In genomic region chr11:2122907-2123627, GRCh38 we compare ENCODE assay signal across 17 cellular contexts. TPM values are rescaled to one million over a fixed set of nuclear protein-coding genes. Genes with fewer than 3 reads are reported as not detected.
A peak's percentile ranks its signal among the peaks of the same experiment; 100 is the strongest.
DNase-seq lines count a peak whose midpoint lies in the region; ATAC-seq and TF ChIP-seq lines count a peak whose summit lies in the region.
"Had no signal": no experiment of that assay in that cellular context is flagged by ENCODE, and none has a peak within 500 bp of the region (broad histone marks: within the 10 kb centered on the region; RNA-seq: fewer than 3 reads in every experiment).

No MANE protein-coding gene starts in this region.

- peaks cover 0 to 5% (median 0%) of the 10 kb centered on the region in 4 donors for H3K4me1 ChIP-seq in right lobe of liver
- no peaks in the 10 kb centered on the region for H3K4me1 ChIP-seq in aorta (ENCODE audit: control insufficient read depth in 1 of 2, insufficient read depth in 2 of 2, low read length in 2 of 2)
- H3K4me1 ChIP-seq: adrenal gland, Peyer's patch had no signal

- H3K27ac ChIP-seq in right lobe of liver (no peak overlapping the region), aorta (ENCODE audit: low read depth in 1 of 2, low read length in 2 of 2) (no peak overlapping the region)
- H3K27ac ChIP-seq: adrenal gland, Peyer's patch, VCaP had no signal

- H3K36me3 ChIP-seq in right lobe of liver (no peaks in the 10 kb centered on the region), aorta (ENCODE audit: control insufficient read depth in 1 of 2, insufficient read depth in 2 of 2, low read length in 1 of 2) (no peaks in the 10 kb centered on the region)
- H3K36me3 ChIP-seq: adrenal gland, Peyer's patch had no signal

- ATAC-seq in Right ventricle myocardium superior (ENCODE audit: poor library complexity), result no peak
- ATAC-seq in Right ventricle myocardium inferior, result no peak
- ATAC-seq in right lobe of liver, result peak; percentile 55 to 79 (median 66)
- ATAC-seq in aorta (ENCODE audit: low FRiP score), result no peak
- no peak for ATAC-seq in GM18517 (IDR thresholded peaks at IDR 0.05; ENCODE audit: unreplicated experiment)
- no peak for ATAC-seq in GM18861 (IDR thresholded peaks at IDR 0.05; ENCODE audit: unreplicated experiment)
- ATAC-seq: activated CD8-positive, alpha-beta T cell treated with anti-CD3 and anti-CD28 coated beads, Interleukin-2, amount 10 ng/mL, durations not matched to agents 7 days and 5 days; T-cell had no signal

- H3K9me3 ChIP-seq in right lobe of liver, result no peaks in the 10 kb centered on the region
- no peaks in the 10 kb centered on the region for H3K9me3 ChIP-seq in aorta (ENCODE audit: control insufficient read depth, low read length)
- H3K9me3 ChIP-seq: adrenal gland, Peyer's patch had no signal

- DNase-seq in Right ventricle myocardium superior (peak; percentile 32), Right ventricle myocardium inferior (ENCODE audit: missing footprints) (no peak), SK-MEL-5 (ENCODE audit: low read depth, low spot score) (peak; percentile 53), right lobe of liver (peak in 2 of 3 donors; percentile 34 to 60), aorta (peak; percentile 44 to 62), A172 (ENCODE audit: low spot score) (no peak)
- DNase-seq: activated CD8-positive, alpha-beta T cell treated with anti-CD3 and anti-CD28 coated beads, Interleukin-2, amount 10 ng/mL, durations not matched to agents 7 days and 5 days; adrenal gland; CD4-positive, alpha-beta memory T cell; NCI-H446; Peyer's patch; T-cell had no signal

- 75% methylated on average over 3 of the region's 13 CpGs for WGBS in right lobe of liver (ENCODE audit: insufficient coverage, low coverage, low lambda C conversion rate, missing lambda C conversion rate)
- WGBS in aorta, 2 donors, result 46 to 62% methylated on average over 10 to 13 of the region's 13 CpGs

- intact Hi-C loops in Right ventricle myocardium superior (cut with DNase I) (no loop called here), Right ventricle myocardium inferior (cut with DNase I) (no loop called here), right lobe of liver (cut with DNase I) (no loop called here), aorta (cut with DNase I) (no loop called here)

- no peaks in the 10 kb centered on the region for H3K27me3 ChIP-seq in right lobe of liver
- no peaks in the 10 kb centered on the region for H3K27me3 ChIP-seq in aorta (ENCODE audit: control insufficient read depth in 1 of 2, insufficient read depth in 2 of 2, low read length in 1 of 2)
- H3K27me3 ChIP-seq: Peyer's patch had no signal

- H3K4me3 ChIP-seq in right lobe of liver (no peak overlapping the region), aorta (ENCODE audit: low read length in 2 of 2) (no peak overlapping the region)
- H3K4me3 ChIP-seq: adrenal gland, Peyer's patch had no signal

- TF ChIP-seq POLR2A in right lobe of liver (IDR thresholded peaks at IDR 0.05), result no peak

- in situ Hi-C loops in SK-MEL-5 (cut with HindIII; ENCODE audit: low pct_unique_long_range_greater_than_20kb, low sequenced_read_pairs), result no loop called here

- TF ChIP-seq CTCF in right lobe of liver (IDR thresholded peaks at IDR 0.05), result peak in 3 of 4 donors; percentile 7 to 43 (median 11)

RNA-seq across cellular contexts. Expression of gene IGF2, which starts 16.1 kb away (rescaled TPM):
- total RNA-seq in Right ventricle myocardium superior (79.9 TPM), Right ventricle myocardium inferior (80.9 TPM), right lobe of liver (100 to 1,000 TPM in 5 of 6 experiments, 10 to 100 TPM in 1; 86.6 to 289 (median 177) TPM), aorta (100 to 1,000 TPM in 1 of 2 donors, 10 to 100 TPM in 1; 83.5 to 620 TPM)
- 0.03 and 0.27 TPM in 2 replicates for total RNA-seq in SK-MEL-5 (2014; rRNA removed; shearing (Covaris generic))
- 0.90 and 1.8 TPM in 2 replicates for polyA plus RNA-seq in SK-MEL-5 (2015; cell fraction: cytosol; rRNA removed)
- polyA plus RNA-seq in SK-MEL-5 (2015; cell fraction: nucleus; rRNA removed), result not detected in 2 replicates
- 1 to 10 TPM in 1 of 2 donors, under 1 TPM in 1; 0.67 to 1.8 TPM for polyA plus RNA-seq in aorta
- 0.67 and 0.90 TPM in 2 replicates for total RNA-seq in A172 (2014; rRNA removed; shearing (Covaris generic))
- total RNA-seq: activated CD8-positive, alpha-beta T cell treated with anti-CD3 and anti-CD28 coated beads, Interleukin-2, amount 10 ng/mL, durations not matched to agents 7 days and 5 days; CD4-positive, alpha-beta memory T cell had no signal
- polyA plus RNA-seq: CD4-positive, alpha-beta memory T cell had no signal

RNA-seq across cellular contexts. Expression of gene INS, which starts 37.9 kb away (rescaled TPM):
- total RNA-seq in Right ventricle myocardium superior, result not detected
- not detected for total RNA-seq in Right ventricle myocardium inferior
- not detected in 2 replicates for total RNA-seq in SK-MEL-5 (2014; rRNA removed; shearing (Covaris generic))
- not detected in 2 replicates for polyA plus RNA-seq in SK-MEL-5 (2015; cell fraction: cytosol; rRNA removed)
- polyA plus RNA-seq in SK-MEL-5 (2015; cell fraction: nucleus; rRNA removed), result not detected in 2 replicates
- not detected for total RNA-seq in right lobe of liver
- total RNA-seq in aorta, result 1 to 10 TPM; 1.9 to 2.1 TPM
- polyA plus RNA-seq in aorta, result 10 to 100 TPM; 17.2 to 18.8 TPM
- not detected in 2 replicates for total RNA-seq in A172 (2014; rRNA removed; shearing (Covaris generic))
- total RNA-seq: activated CD8-positive, alpha-beta T cell treated with anti-CD3 and anti-CD28 coated beads, Interleukin-2, amount 10 ng/mL, durations not matched to agents 7 days and 5 days; activated T-helper 2 cell treated with anti-CD3 and anti-CD28 coated beads, Interferon-gamma antibody, Interleukin-2, Interleukin-4, amounts not matched to agents 10 μg/mL and 5 μg/mL and 100 μg/mL, durations not matched to agents 14 hours and 24 hours and 36 hours; CD4-positive, alpha-beta memory T cell; HT1080; Peyer's patch had no signal
- polyA plus RNA-seq: CD4-positive, alpha-beta memory T cell had no signal

RNA-seq across cellular contexts. Expression of gene TH, which starts 48.5 kb away (rescaled TPM):
- total RNA-seq in Right ventricle myocardium superior, result not detected
- not detected for total RNA-seq in Right ventricle myocardium inferior
- not detected in 2 replicates for total RNA-seq in SK-MEL-5 (2014; rRNA removed; shearing (Covaris generic))
- polyA plus RNA-seq in SK-MEL-5 (2015; cell fraction: cytosol; rRNA removed), result not detected in 2 replicates
- polyA plus RNA-seq in SK-MEL-5 (2015; cell fraction: nucleus; rRNA removed), result not detected in 2 replicates
- total RNA-seq in right lobe of liver, result under 1 TPM in 2 of 6 experiments, not detected in 4; 0.51 to 0.64 TPM
- under 1 TPM in 1 of 2 donors, not detected in 1; 0.45 TPM for total RNA-seq in aorta
- polyA plus RNA-seq in aorta, result not detected
- 0.26 and 0.43 TPM in 2 replicates for total RNA-seq in A172 (2014; rRNA removed; shearing (Covaris generic))
- total RNA-seq: activated CD8-positive, alpha-beta T cell treated with anti-CD3 and anti-CD28 coated beads, Interleukin-2, amount 10 ng/mL, durations not matched to agents 7 days and 5 days; activated T-helper 2 cell treated with anti-CD3 and anti-CD28 coated beads, Interferon-gamma antibody, Interleukin-2, Interleukin-4, amounts not matched to agents 10 μg/mL and 5 μg/mL and 100 μg/mL, durations not matched to agents 14 hours and 24 hours and 36 hours; CD4-positive, alpha-beta memory T cell; HT1080; T-cell had no signal
- polyA plus RNA-seq: CD4-positive, alpha-beta memory T cell had no signal

Comparison
In these comparisons a context has a peak if more than half of its experiments do, and no peak if none do; other contexts are left out.
1. DNase-seq: peak in Right ventricle myocardium superior (single experiment), SK-MEL-5 (single experiment), right lobe of liver (2 of 3) and aorta (2 of 2); none in Right ventricle myocardium inferior (single experiment) and A172 (single experiment).
2. ATAC-seq: peak in right lobe of liver (4 of 4); none in Right ventricle myocardium superior (single experiment), Right ventricle myocardium inferior (single experiment), aorta (single experiment), GM18517 (single experiment) and GM18861 (single experiment).
3. RNA of gene IGF2, which starts 16.1 kb away (total RNA-seq): 83.5 to 620 TPM in aorta, 86.6 to 289 TPM in right lobe of liver, 80.9 TPM in Right ventricle myocardium inferior (single experiment) and 79.9 TPM in Right ventricle myocardium superior (single experiment); 0.67 to 0.90 TPM in A172 and 0.03 to 0.27 TPM in SK-MEL-5; every median in the first group is over 10 times any median in the second.